ENCODE assay signal across 23 cellular contexts in genomic region chr18:79714531-79715240, GRCh38.
"Had no signal": no experiment of that assay in that cellular context is flagged by ENCODE, and none has a peak within 500 bp of the region (broad histone marks: within the 10 kb centered on the region; RNA-seq: fewer than 3 reads in every experiment).

No MANE protein-coding gene starts in this region.

- H3K9me3 ChIP-seq: breast epithelium, Peyer's patch, SJSA1 had no signal

- H3K4me1 ChIP-seq: breast epithelium, Peyer's patch, SJSA1 had no signal

- H3K4me3 ChIP-seq: breast epithelium, Peyer's patch, SJSA1 had no signal

- H3K27me3 ChIP-seq: breast epithelium, Peyer's patch, SJSA1 had no signal

- DNase-seq: activated CD4-positive, alpha-beta T cell treated with anti-CD3 and anti-CD28 coated beads for 4 hours; activated CD4-positive, alpha-beta T cell treated with anti-CD3 and anti-CD28 coated beads, Interleukin-2, amount 50 U/mL, for 48 hours; activated gamma-delta T cell treated with Interleukin-2 at 50 U/mL for 16 hours; activated naive CD4-positive, alpha-beta T cell treated with anti-CD3 and anti-CD28 coated beads, Interleukin-2, amount 10 ng/mL, durations not matched to agents 7 days and 5 days; activated T-cell treated with anti-CD3 and anti-CD28 coated beads for 4 hours; activated T-cell treated with anti-CD3 and anti-CD28 coated beads, Interleukin-2, amount 50 U/mL, for 48 hours; aorta; Kasumi-1; KBM-7; NCI-H146; NCI-H187 treated with DMSO at 0.1 percent for 48 hours; NCI-H2081 treated with DMSO at 0.1 percent for 48 hours; NCI-H446; NCI-H524; Peyer's patch; SHP77; SW 1271 had no signal

- H3K27ac ChIP-seq: breast epithelium, Peyer's patch, RWPE1, SJSA1 had no signal

- ATAC-seq: activated CD4-positive, CD25-positive, alpha-beta regulatory T cell treated with anti-CD3 and anti-CD28 coated beads, Interleukin-2, amount 50 U/mL, for 24 hours; activated T-helper 17 cell treated with anti-CD3 and anti-CD28 coated beads, Interleukin-2, amount 50 U/mL, for 72 hours; SK-N-SH treated with all-trans-retinoic acid at 6 μM for 48 hours had no signal
